8 cellular contexts compared by ENCODE assay signal in genomic region chr1:156920233-156921052, GRCh38. TPM values are rescaled to one million over a fixed set of nuclear protein-coding genes. Genes with fewer than 3 reads are reported as not detected.
DNase-seq lines count a peak whose midpoint lies in the region; ATAC-seq and TF ChIP-seq lines count a peak whose summit lies in the region.

Gene LRRC71 (plus strand): TSS chr1:156920632. CDS start chr1:156920804, 172 bp downstream.

- no peak within 1 kb of the TSS for H3K27ac Mint-ChIP-seq in activated CD4-positive, alpha-beta memory T cell treated with anti-CD3 and anti-CD28 coated beads, Interleukin-2, amount 10 ng/mL, durations not matched to agents 7 days and 5 days
- no peak within 1 kb of the TSS for H3K27ac Mint-ChIP-seq in memory B cell

- no peak within 1 kb of the TSS for H3K4me3 ChIP-seq in endocrine pancreas (ENCODE audit: control insufficient read depth, insufficient read depth, low read length)

- CTCF ChIA-PET in activated CD4-positive, alpha-beta memory T cell treated with anti-CD3 and anti-CD28 coated beads, Interleukin-2, amount 10 ng/mL, durations not matched to agents 7 days and 5 days (lab: Charles Lee): no interaction called here

- H3K4me3 Mint-ChIP-seq in activated CD4-positive, alpha-beta memory T cell treated with anti-CD3 and anti-CD28 coated beads, Interleukin-2, amount 10 ng/mL, durations not matched to agents 7 days and 5 days: no peak within 1 kb of the TSS
- no peak within 1 kb of the TSS for H3K4me3 Mint-ChIP-seq in memory B cell

- ATAC-seq in memory B cell (ENCODE audit: low read depth) (peak; percentile 37), HG03097 (IDR thresholded peaks at IDR 0.05; ENCODE audit: low FRiP score, unreplicated experiment) (no peak), HG02840 (IDR thresholded peaks at IDR 0.05; ENCODE audit: low FRiP score, unreplicated experiment) (no peak)

- POLR2A ChIA-PET in activated CD4-positive, alpha-beta memory T cell treated with anti-CD3 and anti-CD28 coated beads, Interleukin-2, amount 10 ng/mL, durations not matched to agents 7 days and 5 days (lab: Charles Lee): interaction anchor here (1.0 kb wide), 1 partner anchor 29 kb away, joined by 3 read pairs; no protein-coding TSS in a partner anchor

- peaks cover 78% of the 10 kb centered on the region for H3K27me3 Mint-ChIP-seq in activated CD4-positive, alpha-beta memory T cell treated with anti-CD3 and anti-CD28 coated beads, Interleukin-2, amount 10 ng/mL, durations not matched to agents 7 days and 5 days
- peaks cover 34% of the 10 kb centered on the region for H3K27me3 Mint-ChIP-seq in memory B cell

- peak; percentile 66 to 77 for DNase-seq in NCI-H1930 (lab: John Stamatoyannopoulos, UW)
- peak; percentile 68 for DNase-seq in activated CD4-positive, alpha-beta memory T cell treated with anti-CD3 and anti-CD28 coated beads, Interleukin-2, amount 10 ng/mL, durations not matched to agents 7 days and 5 days
- DNase-seq in memory B cell (ENCODE audit: low spot score in 2 of 2): no peak
- DNase-seq in stimulated activated CD8-positive, alpha-beta memory T cell treated with anti-CD3 and anti-CD28 coated beads, Interleukin-15, amount 100 ng/mL, for 1 hour (ENCODE audit: low read depth): peak; percentile 27

- no peaks in the 10 kb centered on the region for H3K9me3 Mint-ChIP-seq in activated CD4-positive, alpha-beta memory T cell treated with anti-CD3 and anti-CD28 coated beads, Interleukin-2, amount 10 ng/mL, durations not matched to agents 7 days and 5 days
- H3K9me3 Mint-ChIP-seq in memory B cell: no peaks in the 10 kb centered on the region

- H3K9ac ChIP-seq in endocrine pancreas (ENCODE audit: control insufficient read depth, insufficient read depth, low read length): peak within 1 kb of the TSS; percentile 33

- peak; percentile 43; the same call in 2 of the 3 replicates for TF ChIP-seq CTCF in GM12872 (IDR thresholded peaks at IDR 0.05; ENCODE audit: insufficient read depth, low read depth, low read length)

- no peaks in the 10 kb centered on the region for H3K9me3 ChIP-seq in endocrine pancreas (ENCODE audit: control insufficient read depth, low read length)

- no peaks in the 10 kb centered on the region for H3K36me3 Mint-ChIP-seq in activated CD4-positive, alpha-beta memory T cell treated with anti-CD3 and anti-CD28 coated beads, Interleukin-2, amount 10 ng/mL, durations not matched to agents 7 days and 5 days (ENCODE audit: low read depth)
- no peaks in the 10 kb centered on the region for H3K36me3 Mint-ChIP-seq in memory B cell

- peaks cover 4% of the 10 kb centered on the region for H3K4me1 Mint-ChIP-seq in activated CD4-positive, alpha-beta memory T cell treated with anti-CD3 and anti-CD28 coated beads, Interleukin-2, amount 10 ng/mL, durations not matched to agents 7 days and 5 days
- H3K4me1 Mint-ChIP-seq in memory B cell: peaks cover 3% of the 10 kb centered on the region

- H3K4me1 ChIP-seq in endocrine pancreas (ENCODE audit: control insufficient read depth, insufficient read depth, low read length): no peaks in the 10 kb centered on the region

- peaks cover 23% of the 10 kb centered on the region for H3K27me3 ChIP-seq in endocrine pancreas (ENCODE audit: control insufficient read depth, insufficient read depth, low read length)

- H3K36me3 ChIP-seq in endocrine pancreas (ENCODE audit: control insufficient read depth, insufficient read depth, low read length): no peaks in the 10 kb centered on the region

RNA-seq across cellular contexts. Expression of gene LRRC71, which starts in this region (rescaled TPM):
- not detected for total RNA-seq in activated CD4-positive, alpha-beta memory T cell treated with anti-CD3 and anti-CD28 coated beads, Interleukin-2, amount 10 ng/mL, durations not matched to agents 7 days and 5 days

Comparison
In these comparisons a context has a peak if more than half of its experiments do, and no peak if none do; other contexts are left out.
1. Peak in DNase-seq in activated CD4-positive, alpha-beta memory T cell treated with anti-CD3 and anti-CD28 coated beads, Interleukin-2, amount 10 ng/mL, durations not matched to agents 7 days and 5 days; RNA of the gene not detected or under 1 TPM.
2. DNase-seq: peak in NCI-H1930 (2 of 2) and stimulated activated CD8-positive, alpha-beta memory T cell treated with anti-CD3 and anti-CD28 coated beads, Interleukin-15, amount 100 ng/mL, for 1 hour (single experiment); none in memory B cell (0 of 2).